15 cellular contexts compared by ENCODE assay signal in genomic region chr1:111142358-111142975, GRCh38. TPM values are rescaled to one million over a fixed set of nuclear protein-coding genes. Genes with fewer than 3 reads are reported as not detected.
A peak's percentile ranks its signal among the peaks of the same experiment; 100 is the strongest.
DNase-seq lines count a peak whose midpoint lies in the region; ATAC-seq, FAIRE-seq and TF ChIP-seq lines count a peak whose summit lies in the region.
"Had no signal": no experiment of that assay in that cellular context is flagged by ENCODE, and none has a peak within 500 bp of the region (broad histone marks: within the 10 kb centered on the region; RNA-seq: fewer than 3 reads in every experiment).

No MANE protein-coding gene starts in this region.

- no peak for TF ChIP-seq POLR2A in HepG2 (IDR thresholded peaks at IDR 0.05; ENCODE audit: insufficient read depth in 1 of 2, low read depth in 2 of 2, low read length in 2 of 2)

- H3K27me3 Mint-ChIP-seq in natural killer cell (ENCODE audit: low read depth in 2 of 2), result no peaks in the 10 kb centered on the region
- H3K27me3 Mint-ChIP-seq in natural killer cell treated with Interleukin-12 subunit alpha and Interleukin-12 subunit beta and Interleukin-15 and Interleukin-18, amount 100 ng/mL, for 72 hours, result no peaks in the 10 kb centered on the region
- no peaks in the 10 kb centered on the region for H3K27me3 Mint-ChIP-seq in WTC11 (ENCODE audit: low read depth)
- H3K27me3 Mint-ChIP-seq: activated CD4-positive, alpha-beta T cell treated with anti-CD3 and anti-CD28 coated beads for 36 hours had no signal

- WGBS in HepG2 (ENCODE audit: low lambda C conversion rate), result 4% methylated on average over 5 of the region's 5 CpGs

- peak; percentile 49 for FAIRE-seq in HepG2 (lab: Jason Lieb, UNC)
- FAIRE-seq: G401.6 had no signal

- no peak for DNase-seq in natural killer cell
- no peak for DNase-seq in natural killer cell treated with Interleukin-12 subunit alpha and Interleukin-12 subunit beta and Interleukin-15 and Interleukin-18, amount 100 ng/mL, for 72 hours (ENCODE audit: low spot score)
- DNase-seq in WTC11 (ENCODE audit: low spot score), result no peak
- peak; percentile 55 for DNase-seq in HepG2 (ENCODE audit: low spot score)
- DNase-seq in DMS 273 treated with DMSO at 0.1 percent for 48 hours (lab: John Stamatoyannopoulos, UW), result no peak
- DNase-seq in GM10248 (ENCODE audit: extremely low spot score), result no peak
- DNase-seq: activated CD4-positive, alpha-beta T cell treated with anti-CD3 and anti-CD28 coated beads for 36 hours; activated naive CD4-positive, alpha-beta T cell; HCEC 1CT; NCI-H2171 treated with DMSO at 0.1 percent for 48 hours; stimulated activated naive CD4-positive, alpha-beta T cell had no signal

- H3K4me3 Mint-ChIP-seq in natural killer cell (peak overlapping the region; percentile 99), WTC11 (peak overlapping the region; percentile 13; the same call in 1 of the 2 replicates)
- no peak overlapping the region for H3K4me3 Mint-ChIP-seq in natural killer cell treated with Interleukin-12 subunit alpha and Interleukin-12 subunit beta and Interleukin-15 and Interleukin-18, amount 100 ng/mL, for 72 hours

- no peak overlapping the region for H2AFZ ChIP-seq in HepG2 (ENCODE audit: low read length)

- H3K9ac ChIP-seq in HepG2 (ENCODE audit: insufficient read depth, low read depth, low read length), result peak overlapping the region; percentile 41; the same call in 1 of the 2 replicates
- H3K9ac ChIP-seq: KMS-11 had no signal

- TF ChIP-seq EP300 in HepG2 (IDR thresholded peaks at IDR 0.05; ENCODE audit: low read depth in 2 of 2, low read length in 2 of 2) (0 out of 4 replicates have a peak, but pooled peaks of 1 of the 2 experiments have one; percentile 13), HepG2 (CRISPR knock-in tag; IDR thresholded peaks at IDR 0.05; ENCODE audit: borderline replicate concordance) (no peak)

- POLR2A ChIA-PET in WTC11 (lab: Charles Lee) (no interaction called here), HepG2 (lab: Yijun Ruan, JAX) (interaction anchor here (0.8 to 1.4 kb wide), 3 partner anchors 10 to 97 kb away, joined by 3 to 7 read pairs (median 3); no protein-coding TSS in a partner anchor), GM10248 (lab: Yijun Ruan, JAX) (no interaction called here)

- no TSS peak for BruUV-seq in HepG2 (replicated peaks; lab: Mats Ljungman, UMichigan)

- H3K4me1 ChIP-seq in HepG2 (ENCODE audit: insufficient read depth, low read length), result peaks cover 59% of the 10 kb centered on the region

- H3K9me3 Mint-ChIP-seq in natural killer cell (no peaks in the 10 kb centered on the region), WTC11 (no peaks in the 10 kb centered on the region)
- H3K9me3 Mint-ChIP-seq in natural killer cell treated with Interleukin-12 subunit alpha and Interleukin-12 subunit beta and Interleukin-15 and Interleukin-18, amount 100 ng/mL, for 72 hours, result no peaks in the 10 kb centered on the region

- H3K27ac ChIP-seq in HepG2 (ENCODE audit: extremely low read length, insufficient read depth, low read length), result peak overlapping the region; percentile 96
- H3K27ac ChIP-seq: KMS-11 had no signal

- H3K27me3 ChIP-seq in HepG2 (ENCODE audit: control insufficient read depth in 1 of 2, insufficient read depth in 2 of 2, low read length in 2 of 2), result no peaks in the 10 kb centered on the region

- ATAC-seq in natural killer cell (no peak), WTC11 (no peak), HepG2 (peak; percentile 47), GM18907 (IDR thresholded peaks at IDR 0.05; ENCODE audit: unreplicated experiment) (no peak), HG03442 (IDR thresholded peaks at IDR 0.05; ENCODE audit: unreplicated experiment) (no peak)
- ATAC-seq in natural killer cell treated with Interleukin-12 subunit alpha and Interleukin-12 subunit beta and Interleukin-15 and Interleukin-18, amount 100 ng/mL, for 72 hours, result no peak
- ATAC-seq: activated CD4-positive, alpha-beta T cell treated with anti-CD3 and anti-CD28 coated beads for 36 hours had no signal

- in situ Hi-C loops in HepG2 (cut with HindIII; ENCODE audit: extremely low pct_ligation_motif_present, low pct_unique_long_range_greater_than_20kb), result no loop called here

- CTCF ChIA-PET in WTC11 (lab: Charles Lee) (interaction anchor here (1.9 kb wide), 1 partner anchor 313 kb away, joined by 4 read pairs; no protein-coding TSS in a partner anchor), HepG2 (lab: Yijun Ruan, JAX; ENCODE audit: low intra/inter-chr PET ratio, low total read pairs) (no interaction called here), GM10248 (lab: Yijun Ruan, JAX) (interaction anchor here (0.8 to 3.4 kb wide), 7 partner anchors 10 to 81 kb away, joined by 3 to 12 read pairs (median 5); no protein-coding TSS in a partner anchor)

- no peaks in the 10 kb centered on the region for H3K9me3 ChIP-seq in HepG2 (ENCODE audit: low read length)

- 0 out of 5 replicates have a peak, but pooled peaks cover 0 to 5% of the 10 kb centered on the region in 2 experiments for H3K36me3 ChIP-seq in HepG2 (replicated peaks in 1 of 2; ENCODE audit: control insufficient read depth in 1 of 2, insufficient read depth in 2 of 2, low read length in 2 of 2)

- TF ChIP-seq RAD21 in HepG2 (CRISPR knock-in tag; IDR thresholded peaks at IDR 0.05), result no peak

- H3K4me1 Mint-ChIP-seq in natural killer cell (peaks cover 57 to 60% of the 10 kb centered on the region in 2 donors), WTC11 (peaks cover 28% of the 10 kb centered on the region)
- H3K4me1 Mint-ChIP-seq in natural killer cell treated with Interleukin-12 subunit alpha and Interleukin-12 subunit beta and Interleukin-15 and Interleukin-18, amount 100 ng/mL, for 72 hours (ENCODE audit: low read depth in 2 of 2), result peaks cover 22 to 61% of the 10 kb centered on the region in 2 donors

- H3K79me2 ChIP-seq in HepG2 (ENCODE audit: insufficient read depth, low read length), result peaks cover 82% of the 10 kb centered on the region

- intact Hi-C loops in natural killer cell (cut with micrococcal nuclease) (loop anchor here (5.0 kb wide), 3 partner anchors 60 to 180 kb away; partner anchors contain the start of genes DENND2D and LRIF1), HepG2 (cut with micrococcal nuclease; ENCODE audit: unreplicated experiment) (loop anchor here (5.0 to 10.0 kb wide), 2 partner anchors 110 to 192 kb away; no protein-coding TSS in a partner anchor)

- H3K27ac Mint-ChIP-seq in natural killer cell (peak overlapping the region in 1 of 2 donors; percentile 91), WTC11 (no peak overlapping the region)
- no peak overlapping the region for H3K27ac Mint-ChIP-seq in natural killer cell treated with Interleukin-12 subunit alpha and Interleukin-12 subunit beta and Interleukin-15 and Interleukin-18, amount 100 ng/mL, for 72 hours

- no peaks in the 10 kb centered on the region for H3K36me3 Mint-ChIP-seq in natural killer cell
- H3K36me3 Mint-ChIP-seq in natural killer cell treated with Interleukin-12 subunit alpha and Interleukin-12 subunit beta and Interleukin-15 and Interleukin-18, amount 100 ng/mL, for 72 hours, result peaks cover 9% of the 10 kb centered on the region
- H3K36me3 Mint-ChIP-seq in WTC11, result peaks cover 8% of the 10 kb centered on the region; the same call in 1 of the 2 replicates

- TF ChIP-seq CTCF in natural killer cell (IDR thresholded peaks at IDR 0.05) (no peak), WTC11 (IDR thresholded peaks at IDR 0.05) (no peak), HepG2 (CRISPR knock-in tag; IDR thresholded peaks at IDR 0.05) (no peak), GM10248 (IDR thresholded peaks at IDR 0.05; ENCODE audit: control extremely low read depth, extremely low read depth, low read depth, missing control alignments) (no peak)

- peak overlapping the region; percentile 82 to 90 (median 84); a peak in 5 of 6 replicates for H3K4me3 ChIP-seq in HepG2 (replicated peaks in 1 of 3; ENCODE audit: insufficient read depth in 1 of 3, low read depth in 2 of 3, low read length in 3 of 3)

- H3K4me2 ChIP-seq in HepG2 (ENCODE audit: low read depth, low read length), result peak overlapping the region; percentile 75

- peaks cover 8% of the 10 kb centered on the region; the same call in 1 of the 2 replicates for H4K20me1 ChIP-seq in HepG2 (ENCODE audit: insufficient read depth, low read length)

RNA-seq across cellular contexts. Expression of gene CEPT1, which starts 2.4 kb away (rescaled TPM):
- total RNA-seq in natural killer cell (10 to 100 TPM; 35.4 to 49.5 (median 40.9) TPM), WTC11 (2021) (29.3 to 38.1 TPM (median 33.8 TPM) in 3 replicates), HepG2 (2016; rRNA removed; fragmentation: Illumina TruSeq; extraction: Trizol) (33.6 and 48.2 TPM in 2 replicates)
- 10 to 100 TPM; 34.5 to 41.6 TPM for total RNA-seq in natural killer cell treated with Interleukin-12 subunit alpha and Interleukin-12 subunit beta and Interleukin-15 and Interleukin-18, amount 100 ng/mL, for 72 hours
- 21.9 and 25.2 TPM in 2 replicates for total RNA-seq in HepG2 (2016; cell fraction: cytosol; rRNA removed; fragmentation: Illumina TruSeq; extraction: Trizol; ENCODE audit: low read depth)
- 28.5 and 48.4 TPM in 2 replicates for total RNA-seq in HepG2 (2016; cell fraction: insoluble cytoplasmic fraction; rRNA removed; fragmentation: Illumina TruSeq; extraction: Trizol)
- 17.5 and 19.8 TPM in 2 replicates for total RNA-seq in HepG2 (2016; cell fraction: membrane; rRNA removed; fragmentation: Illumina TruSeq; extraction: Trizol)
- 58.5 and 62.9 TPM in 2 replicates for total RNA-seq in HepG2 (2016; cell fraction: nucleus; rRNA removed; fragmentation: Illumina TruSeq; extraction: Trizol)
- 33.3 and 35.7 TPM in 2 replicates for polyA plus RNA-seq in HepG2 (2011; rRNA removed)
- 11.9 and 21.3 TPM in 2 replicates for polyA plus RNA-seq in HepG2 (2011; cell fraction: cytosol; rRNA removed)
- 18.0 and 20.5 TPM in 2 replicates for polyA plus RNA-seq in HepG2 (2011; cell fraction: nucleus; rRNA removed)
- 28.5 and 31.0 TPM in 2 replicates for polyA plus RNA-seq in HepG2 (2012)
- polyA plus RNA-seq in HepG2 (2016; cell fraction: cytosol; fragmentation: Illumina TruSeq; extraction: Trizol; ENCODE audit: low read depth), result 2.4 TPM in 2 replicates
- 17.4 and 19.9 TPM in 2 replicates for polyA plus RNA-seq in HepG2 (2016; cell fraction: insoluble cytoplasmic fraction; fragmentation: Illumina TruSeq; extraction: Trizol; ENCODE audit: low read depth)
- 3.9 and 5.8 TPM in 2 replicates for polyA plus RNA-seq in HepG2 (2016; cell fraction: membrane; fragmentation: Illumina TruSeq; extraction: Trizol; ENCODE audit: low read depth)
- 55.8 and 59.0 TPM in 2 replicates for polyA plus RNA-seq in HepG2 (2016; cell fraction: nucleus; fragmentation: Illumina TruSeq; extraction: Trizol; ENCODE audit: insufficient read depth, low read depth)
- 31.1 and 55.3 TPM in 2 replicates for polyA minus RNA-seq in HepG2 (2011; rRNA and poly(A)+ RNA removed; ENCODE audit: low replicate concordance)
- polyA minus RNA-seq in HepG2 (2011; cell fraction: cytosol; rRNA and poly(A)+ RNA removed), result 22.9 and 25.3 TPM in 2 replicates
- polyA minus RNA-seq in HepG2 (2011; cell fraction: nucleus; rRNA and poly(A)+ RNA removed), result 65.7 and 74.1 TPM in 2 replicates

RNA-seq across cellular contexts. Expression of gene DRAM2, which starts 2.6 kb away (rescaled TPM):
- 10 to 100 TPM; 35.8 to 40.8 (median 36.4) TPM for total RNA-seq in natural killer cell
- 10 to 100 TPM; 22.5 to 25.7 TPM for total RNA-seq in natural killer cell treated with Interleukin-12 subunit alpha and Interleukin-12 subunit beta and Interleukin-15 and Interleukin-18, amount 100 ng/mL, for 72 hours
- 34.3 to 43.8 TPM (median 37.7 TPM) in 3 replicates for total RNA-seq in WTC11 (2021)
- 22.9 and 33.2 TPM in 2 replicates for total RNA-seq in HepG2 (2016; rRNA removed; fragmentation: Illumina TruSeq; extraction: Trizol)
- total RNA-seq in HepG2 (2016; cell fraction: cytosol; rRNA removed; fragmentation: Illumina TruSeq; extraction: Trizol; ENCODE audit: low read depth), result 10.8 and 11.1 TPM in 2 replicates
- total RNA-seq in HepG2 (2016; cell fraction: insoluble cytoplasmic fraction; rRNA removed; fragmentation: Illumina TruSeq; extraction: Trizol), result 26.1 and 31.2 TPM in 2 replicates
- 24.9 and 25.1 TPM in 2 replicates for total RNA-seq in HepG2 (2016; cell fraction: membrane; rRNA removed; fragmentation: Illumina TruSeq; extraction: Trizol)
- total RNA-seq in HepG2 (2016; cell fraction: nucleus; rRNA removed; fragmentation: Illumina TruSeq; extraction: Trizol), result 33.7 and 39.3 TPM in 2 replicates
- 115 and 123 TPM in 2 replicates for polyA plus RNA-seq in HepG2 (2011; rRNA removed)
- polyA plus RNA-seq in HepG2 (2011; cell fraction: cytosol; rRNA removed), result 44.2 and 92.1 TPM in 2 replicates
- 37.4 and 49.8 TPM in 2 replicates for polyA plus RNA-seq in HepG2 (2011; cell fraction: nucleus; rRNA removed)
- 72.7 and 76.6 TPM in 2 replicates for polyA plus RNA-seq in HepG2 (2012)
- polyA plus RNA-seq in HepG2 (2016; cell fraction: cytosol; fragmentation: Illumina TruSeq; extraction: Trizol; ENCODE audit: low read depth), result 15.3 and 16.5 TPM in 2 replicates
- polyA plus RNA-seq in HepG2 (2016; cell fraction: insoluble cytoplasmic fraction; fragmentation: Illumina TruSeq; extraction: Trizol; ENCODE audit: low read depth), result 24.1 and 24.4 TPM in 2 replicates
- polyA plus RNA-seq in HepG2 (2016; cell fraction: membrane; fragmentation: Illumina TruSeq; extraction: Trizol; ENCODE audit: low read depth), result 23.4 and 24.7 TPM in 2 replicates
- polyA plus RNA-seq in HepG2 (2016; cell fraction: nucleus; fragmentation: Illumina TruSeq; extraction: Trizol; ENCODE audit: insufficient read depth, low read depth), result 39.0 and 46.7 TPM in 2 replicates
- polyA minus RNA-seq in HepG2 (2011; rRNA and poly(A)+ RNA removed; ENCODE audit: low replicate concordance), result 43.0 and 52.4 TPM in 2 replicates
- polyA minus RNA-seq in HepG2 (2011; cell fraction: cytosol; rRNA and poly(A)+ RNA removed), result 32.2 and 46.0 TPM in 2 replicates
- polyA minus RNA-seq in HepG2 (2011; cell fraction: nucleus; rRNA and poly(A)+ RNA removed), result 45.6 and 53.0 TPM in 2 replicates

RNA-seq across cellular contexts. Expression of gene DENND2D, which starts 58.0 kb away (rescaled TPM):
- total RNA-seq in natural killer cell, result 100 to 1,000 TPM; 203 to 297 (median 203) TPM
- 100 to 1,000 TPM; 103 to 118 TPM for total RNA-seq in natural killer cell treated with Interleukin-12 subunit alpha and Interleukin-12 subunit beta and Interleukin-15 and Interleukin-18, amount 100 ng/mL, for 72 hours
- total RNA-seq in WTC11 (2021), result 2.1 to 2.9 TPM (median 2.2 TPM) in 3 replicates
- 0.04 TPM in 1 of 2 replicates, not detected in the other for total RNA-seq in HepG2 (2016; rRNA removed; fragmentation: Illumina TruSeq; extraction: Trizol)
- total RNA-seq in HepG2 (2016; cell fraction: cytosol; rRNA removed; fragmentation: Illumina TruSeq; extraction: Trizol; ENCODE audit: low read depth), result not detected in 2 replicates
- not detected in 2 replicates for total RNA-seq in HepG2 (2016; cell fraction: insoluble cytoplasmic fraction; rRNA removed; fragmentation: Illumina TruSeq; extraction: Trizol)
- not detected in 2 replicates for total RNA-seq in HepG2 (2016; cell fraction: membrane; rRNA removed; fragmentation: Illumina TruSeq; extraction: Trizol)
- total RNA-seq in HepG2 (2016; cell fraction: nucleus; rRNA removed; fragmentation: Illumina TruSeq; extraction: Trizol), result not detected in 2 replicates
- polyA plus RNA-seq in HepG2 (2011; rRNA removed), result not detected in 2 replicates
- polyA plus RNA-seq in HepG2 (2011; cell fraction: cytosol; rRNA removed), result 0.01 TPM in 1 of 2 replicates, not detected in the other
- polyA plus RNA-seq in HepG2 (2011; cell fraction: nucleus; rRNA removed), result 0.36 TPM in 1 of 2 replicates, not detected in the other
- polyA plus RNA-seq in HepG2 (2012), result 0.07 TPM in 1 of 2 replicates, not detected in the other
- not detected in 2 replicates for polyA plus RNA-seq in HepG2 (2016; cell fraction: cytosol; fragmentation: Illumina TruSeq; extraction: Trizol; ENCODE audit: low read depth)
- not detected in 2 replicates for polyA plus RNA-seq in HepG2 (2016; cell fraction: insoluble cytoplasmic fraction; fragmentation: Illumina TruSeq; extraction: Trizol; ENCODE audit: low read depth)
- not detected in 2 replicates for polyA plus RNA-seq in HepG2 (2016; cell fraction: membrane; fragmentation: Illumina TruSeq; extraction: Trizol; ENCODE audit: low read depth)
- polyA plus RNA-seq in HepG2 (2016; cell fraction: nucleus; fragmentation: Illumina TruSeq; extraction: Trizol; ENCODE audit: insufficient read depth, low read depth), result not detected in 2 replicates
- polyA minus RNA-seq in HepG2 (2011; rRNA and poly(A)+ RNA removed; ENCODE audit: low replicate concordance), result 12.7 TPM in 1 of 2 replicates, not detected in the other
- not detected in 2 replicates for polyA minus RNA-seq in HepG2 (2011; cell fraction: cytosol; rRNA and poly(A)+ RNA removed)
- 0.50 TPM in 1 of 2 replicates, not detected in the other for polyA minus RNA-seq in HepG2 (2011; cell fraction: nucleus; rRNA and poly(A)+ RNA removed)

Comparison
In these comparisons a context has a peak if more than half of its experiments do, and no peak if none do; other contexts are left out.
1. RNA of gene DENND2D, which starts 58.0 kb away (total RNA-seq): 203 to 297 TPM in natural killer cell and 103 to 118 TPM in natural killer cell treated with Interleukin-12 subunit alpha and Interleukin-12 subunit beta and Interleukin-15 and Interleukin-18, amount 100 ng/mL, for 72 hours; 2.1 to 2.9 TPM in WTC11 and 0.04 TPM in HepG2; every median in the first group is over 10 times any median in the second.